1 cellular context compared by ENCODE assay signal in the genomic region with DNA sequence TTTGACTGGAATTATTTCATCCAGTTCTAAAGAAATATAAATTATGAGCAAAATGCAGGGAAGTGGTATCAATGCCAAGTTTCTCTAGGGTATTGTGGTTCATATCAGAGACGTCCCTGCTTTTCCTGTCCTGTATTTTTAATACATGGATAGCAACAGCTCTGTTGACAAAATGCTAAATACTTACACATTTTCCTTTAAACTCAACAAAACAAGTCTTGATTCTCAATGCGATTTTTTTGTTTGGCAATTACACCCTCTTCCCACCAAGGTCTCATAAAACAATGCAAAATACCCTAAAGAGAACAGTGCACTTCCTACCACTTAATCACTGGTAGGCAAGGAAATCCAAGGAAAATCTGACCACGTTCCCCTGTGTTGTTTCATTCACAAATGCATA.
TF ChIP-seq lines count a peak whose summit lies in the region.

No MANE protein-coding gene starts in this region.

TF ChIP-seq in endothelial cell of umbilical vein, 7 proteins besides CTCF, POLR2A, EP300 and RAD21 (continued from another document):
- TF ChIP-seq, protein P1, sequence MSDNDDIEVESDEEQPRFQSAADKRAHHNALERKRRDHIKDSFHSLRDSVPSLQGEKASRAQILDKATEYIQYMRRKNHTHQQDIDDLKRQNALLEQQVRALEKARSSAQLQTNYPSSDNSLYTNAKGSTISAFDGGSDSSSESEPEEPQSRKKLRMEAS (IDR thresholded peaks at IDR 0.05; ENCODE audit: insufficient read depth, insufficient read length): no peak
